30 cellular contexts compared by ENCODE assay signal in genomic region chr16:83539736-83540490, GRCh38.
"Had no signal": no experiment of that assay in that cellular context is flagged by ENCODE, and none has a peak within 500 bp of the region (broad histone marks: within the 10 kb centered on the region; RNA-seq: fewer than 3 reads in every experiment).

No MANE protein-coding gene starts in this region.

- H3K36me3 Mint-ChIP-seq: activated naive CD4-positive, alpha-beta T cell treated with anti-CD3 and anti-CD28 coated beads, Interleukin-2, amount 10 ng/mL, durations not matched to agents 7 days and 5 days; activated naive CD4-positive, alpha-beta T cell treated with anti-CD3 and anti-CD28 coated beads, Interleukin-2, amount 50 U/mL, for 72 hours; activated naive CD8-positive, alpha-beta T cell treated with anti-CD3 and anti-CD28 coated beads, Interleukin-2, amount 10 ng/mL, durations not matched to agents 7 days and 5 days; WTC11 had no signal

- FAIRE-seq: colon, frontal cortex had no signal

- H3K9me3 ChIP-seq: ascending aorta, body of pancreas, esophagus squamous epithelium, heart left ventricle had no signal

- H3K36me3 ChIP-seq: esophagus squamous epithelium, heart left ventricle had no signal

- H3K9me3 Mint-ChIP-seq: activated CD4-positive, alpha-beta T cell treated with anti-CD3 and anti-CD28 coated beads, Interleukin-2, amount 10 ng/mL, durations not matched to agents 7 days and 5 days had no signal

- H3K4me3 ChIP-seq: ascending aorta, body of pancreas, esophagus squamous epithelium, heart left ventricle had no signal

- H3K27me3 Mint-ChIP-seq: activated CD4-positive, alpha-beta memory T cell treated with anti-CD3 and anti-CD28 coated beads, Interleukin-2, amount 10 ng/mL, durations not matched to agents 7 days and 5 days; activated CD4-positive, alpha-beta T cell treated with anti-CD3 and anti-CD28 coated beads, Interleukin-2, amount 10 ng/mL, durations not matched to agents 7 days and 5 days; activated naive CD4-positive, alpha-beta T cell treated with anti-CD3 and anti-CD28 coated beads, Interleukin-2, amount 10 ng/mL, durations not matched to agents 7 days and 5 days; activated naive CD8-positive, alpha-beta T cell treated with anti-CD3 and anti-CD28 coated beads, Interleukin-2, amount 10 ng/mL, durations not matched to agents 7 days and 5 days; activated T-cell treated with anti-CD3 and anti-CD28 coated beads, Interleukin-2, amount 50 U/mL, for 24 hours; effector memory CD8-positive, alpha-beta T cell had no signal

- H3K27ac Mint-ChIP-seq: activated CD4-positive, alpha-beta memory T cell treated with anti-CD3 and anti-CD28 coated beads, Interleukin-2, amount 10 ng/mL, durations not matched to agents 7 days and 5 days; activated CD4-positive, alpha-beta T cell treated with anti-CD3 and anti-CD28 coated beads, Interleukin-2, amount 10 ng/mL, durations not matched to agents 7 days and 5 days; activated naive CD4-positive, alpha-beta T cell treated with anti-CD3 and anti-CD28 coated beads, Interleukin-2, amount 10 ng/mL, durations not matched to agents 7 days and 5 days; activated naive CD4-positive, alpha-beta T cell treated with anti-CD3 and anti-CD28 coated beads, Interleukin-2, amount 50 U/mL, for 72 hours; activated naive CD8-positive, alpha-beta T cell treated with anti-CD3 and anti-CD28 coated beads, Interleukin-2, amount 10 ng/mL, durations not matched to agents 7 days and 5 days; activated T-cell treated with anti-CD3 and anti-CD28 coated beads, Interleukin-2, amount 50 U/mL, for 24 hours; activated T-cell treated with anti-CD3 and anti-CD28 coated beads, Interleukin-2, amount 50 U/mL, for 72 hours; effector memory CD8-positive, alpha-beta T cell; WTC11 had no signal

- H3K27ac ChIP-seq: ascending aorta, body of pancreas, esophagus squamous epithelium, heart left ventricle, VCaP had no signal

- ATAC-seq: activated naive CD4-positive, alpha-beta T cell treated with anti-CD3 and anti-CD28 coated beads, Interleukin-2, amount 50 U/mL, for 72 hours; activated T-cell treated with anti-CD3 and anti-CD28 coated beads, Interleukin-2, amount 50 U/mL, for 72 hours; body of pancreas; effector memory CD8-positive, alpha-beta T cell; heart left ventricle; WTC11 had no signal

- H3K4me1 ChIP-seq: ascending aorta, body of pancreas, esophagus squamous epithelium, heart left ventricle had no signal

- H3K4me3 Mint-ChIP-seq: activated CD4-positive, alpha-beta memory T cell treated with anti-CD3 and anti-CD28 coated beads, Interleukin-2, amount 10 ng/mL, durations not matched to agents 7 days and 5 days; activated CD4-positive, alpha-beta T cell treated with anti-CD3 and anti-CD28 coated beads, Interleukin-2, amount 10 ng/mL, durations not matched to agents 7 days and 5 days; activated naive CD4-positive, alpha-beta T cell treated with anti-CD3 and anti-CD28 coated beads, Interleukin-2, amount 10 ng/mL, durations not matched to agents 7 days and 5 days; activated naive CD8-positive, alpha-beta T cell treated with anti-CD3 and anti-CD28 coated beads, Interleukin-2, amount 10 ng/mL, durations not matched to agents 7 days and 5 days; activated T-cell treated with anti-CD3 and anti-CD28 coated beads, Interleukin-2, amount 50 U/mL, for 24 hours; activated T-cell treated with anti-CD3 and anti-CD28 coated beads, Interleukin-2, amount 50 U/mL, for 72 hours; effector memory CD8-positive, alpha-beta T cell; WTC11 had no signal

- H3K27me3 ChIP-seq: ascending aorta, body of pancreas, esophagus squamous epithelium, heart left ventricle had no signal

- DNase-seq: activated CD4-positive, alpha-beta memory T cell treated with anti-CD3 and anti-CD28 coated beads, Interleukin-2, amount 10 ng/mL, durations not matched to agents 7 days and 5 days; activated CD4-positive, alpha-beta T cell treated with anti-CD3 and anti-CD28 coated beads for 1 hour; activated CD4-positive, alpha-beta T cell treated with anti-CD3 and anti-CD28 coated beads for 4 hours; activated CD4-positive, alpha-beta T cell treated with anti-CD3 and anti-CD28 coated beads, Interleukin-2, amount 10 ng/mL, durations not matched to agents 7 days and 5 days; activated CD4-positive, alpha-beta T cell treated with anti-CD3 and anti-CD28 coated beads, Interleukin-2, amount 50 U/mL, for 4 hours; activated CD8-positive, alpha-beta memory T cell treated with anti-CD3 and anti-CD28 coated beads, Interleukin-2, amount 50 U/mL, for 48 hours; activated gamma-delta T cell; activated naive CD4-positive, alpha-beta T cell; activated naive CD4-positive, alpha-beta T cell treated with anti-CD3 and anti-CD28 coated beads, Interleukin-2, amount 10 ng/mL, durations not matched to agents 7 days and 5 days; activated naive CD8-positive, alpha-beta T cell treated with anti-CD3 and anti-CD28 coated beads, Interleukin-2, amount 10 ng/mL, durations not matched to agents 7 days and 5 days; activated T-cell treated with anti-CD3 and anti-CD28 coated beads for 4 hours; activated T-cell treated with anti-CD3 and anti-CD28 coated beads, Interleukin-2, amount 50 U/mL, for 24 hours; activated T-cell treated with anti-CD3 and anti-CD28 coated beads, Interleukin-2, amount 50 U/mL, for 72 hours; body of pancreas; caudate nucleus; cortex of kidney; dermis blood vessel endothelial cell; effector CD4-positive, alpha-beta T cell; effector memory CD8-positive, alpha-beta T cell; erythroblast; esophagus squamous epithelium; foreskin fibroblast; heart left ventricle; T-helper 2 cell had no signal

- H3K4me1 Mint-ChIP-seq: activated CD4-positive, alpha-beta memory T cell treated with anti-CD3 and anti-CD28 coated beads, Interleukin-2, amount 10 ng/mL, durations not matched to agents 7 days and 5 days; activated CD4-positive, alpha-beta T cell treated with anti-CD3 and anti-CD28 coated beads, Interleukin-2, amount 10 ng/mL, durations not matched to agents 7 days and 5 days; activated naive CD4-positive, alpha-beta T cell treated with anti-CD3 and anti-CD28 coated beads, Interleukin-2, amount 10 ng/mL, durations not matched to agents 7 days and 5 days; activated naive CD8-positive, alpha-beta T cell treated with anti-CD3 and anti-CD28 coated beads, Interleukin-2, amount 10 ng/mL, durations not matched to agents 7 days and 5 days; WTC11 had no signal
